In the genomic region with DNA sequence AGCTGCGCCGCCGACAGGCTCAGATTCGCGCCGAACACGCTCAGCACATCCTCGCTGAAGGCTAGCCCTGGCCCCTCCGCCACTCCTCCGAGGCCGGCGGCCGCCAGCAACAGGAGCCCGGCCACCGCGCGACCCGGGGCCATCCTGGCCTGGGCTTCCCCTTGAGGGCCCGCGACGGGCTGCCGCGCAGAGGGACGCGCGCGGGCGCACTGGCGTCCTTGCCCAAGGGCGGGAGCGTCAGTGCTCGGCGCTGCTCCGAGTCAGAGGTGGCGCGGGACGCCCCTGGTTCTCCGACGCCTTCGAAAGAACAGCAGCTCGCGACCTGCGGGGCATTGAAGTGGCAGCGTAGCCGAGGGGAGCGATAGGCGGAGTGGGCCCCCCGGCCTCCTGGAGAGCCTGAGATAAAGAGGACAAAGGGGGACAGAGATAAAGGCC, we compare ENCODE assay signal across 8 cellular contexts. TPM values are rescaled to one million over a fixed set of nuclear protein-coding genes. Genes with fewer than 3 reads are reported as not detected.
DNase-seq lines count a peak whose midpoint lies in the region; ATAC-seq lines count a peak whose summit lies in the region.

No MANE protein-coding gene starts in this region.

- CTCF ChIA-PET in activated CD4-positive, alpha-beta memory T cell treated with anti-CD3 and anti-CD28 coated beads, Interleukin-2, amount 10 ng/mL, durations not matched to agents 7 days and 5 days (lab: Charles Lee), result interaction anchor here (0.7 to 2.3 kb wide), 12 partner anchors 8 to 755 kb away, joined by 3 to 39 read pairs (median 4); partner anchors contain the start of genes BDH2, CISD2, MANBA and UBE2D3

- peak overlapping the region; percentile 92 for H3K27ac Mint-ChIP-seq in activated CD4-positive, alpha-beta memory T cell treated with anti-CD3 and anti-CD28 coated beads, Interleukin-2, amount 10 ng/mL, durations not matched to agents 7 days and 5 days
- peak overlapping the region; percentile 91 to 92 for H3K27ac Mint-ChIP-seq in effector memory CD8-positive, alpha-beta T cell

- POLR2A ChIA-PET in activated CD4-positive, alpha-beta memory T cell treated with anti-CD3 and anti-CD28 coated beads, Interleukin-2, amount 10 ng/mL, durations not matched to agents 7 days and 5 days (lab: Charles Lee), result interaction anchor here (0.6 to 3.6 kb wide), 31 partner anchors 8 to 1325 kb away, joined by 3 to 39 read pairs (median 5); partner anchors contain the start of genes BDH2, CISD2, NFKB1 and PPP3CA

- H3K27me3 Mint-ChIP-seq in activated CD4-positive, alpha-beta memory T cell treated with anti-CD3 and anti-CD28 coated beads, Interleukin-2, amount 10 ng/mL, durations not matched to agents 7 days and 5 days, result peaks cover 5% of the 10 kb centered on the region
- no peaks in the 10 kb centered on the region for H3K27me3 Mint-ChIP-seq in effector memory CD8-positive, alpha-beta T cell

- peak; percentile 37 for ATAC-seq in HG02623 (IDR thresholded peaks at IDR 0.05; ENCODE audit: unreplicated experiment)
- ATAC-seq in effector memory CD8-positive, alpha-beta T cell (replicated peaks), result peak; percentile 63

- H3K4me3 Mint-ChIP-seq in activated CD4-positive, alpha-beta memory T cell treated with anti-CD3 and anti-CD28 coated beads, Interleukin-2, amount 10 ng/mL, durations not matched to agents 7 days and 5 days, result peak overlapping the region; percentile 78
- peak overlapping the region; percentile 82 to 90 for H3K4me3 Mint-ChIP-seq in effector memory CD8-positive, alpha-beta T cell

- H3K36me3 Mint-ChIP-seq in activated CD4-positive, alpha-beta memory T cell treated with anti-CD3 and anti-CD28 coated beads, Interleukin-2, amount 10 ng/mL, durations not matched to agents 7 days and 5 days (ENCODE audit: low read depth), result peaks cover 29% of the 10 kb centered on the region
- H3K36me3 Mint-ChIP-seq in effector memory CD8-positive, alpha-beta T cell (ENCODE audit: insufficient read depth), result peaks cover 12% of the 10 kb centered on the region

- DNase-seq in NCI-H2196 (lab: John Stamatoyannopoulos, UW; ENCODE audit: unreplicated experiment), result peak; percentile 25
- DNase-seq in NCI-H2196 treated with DMSO at 0.1 percent for 48 hours (lab: John Stamatoyannopoulos, UW; ENCODE audit: unreplicated experiment), result no peak
- peak; percentile 60 for DNase-seq in NCI-H1092 treated with DMSO at 0.1 percent for 48 hours (lab: John Stamatoyannopoulos, UW)
- DNase-seq in activated CD4-positive, alpha-beta memory T cell treated with anti-CD3 and anti-CD28 coated beads, Interleukin-2, amount 10 ng/mL, durations not matched to agents 7 days and 5 days, result peak; percentile 78
- DNase-seq in effector memory CD8-positive, alpha-beta T cell, result peak; percentile 63 to 69 (median 68)
- DNase-seq in midbrain (lab: John Stamatoyannopoulos, UW), result peak; percentile 49
- peak; percentile 14 to 44 for DNase-seq in stimulated activated CD8-positive, alpha-beta memory T cell treated with anti-CD3 and anti-CD28 coated beads, Interleukin-4, amount 100 ng/mL, for 1 hour (ENCODE audit: low read depth in 2 of 2, low spot score in 1 of 2)

- no peaks in the 10 kb centered on the region for H3K9me3 Mint-ChIP-seq in activated CD4-positive, alpha-beta memory T cell treated with anti-CD3 and anti-CD28 coated beads, Interleukin-2, amount 10 ng/mL, durations not matched to agents 7 days and 5 days
- no peaks in the 10 kb centered on the region for H3K9me3 Mint-ChIP-seq in effector memory CD8-positive, alpha-beta T cell

- H3K4me1 Mint-ChIP-seq in activated CD4-positive, alpha-beta memory T cell treated with anti-CD3 and anti-CD28 coated beads, Interleukin-2, amount 10 ng/mL, durations not matched to agents 7 days and 5 days, result peaks cover 49% of the 10 kb centered on the region
- peaks cover 27 to 37% of the 10 kb centered on the region in 2 donors for H3K4me1 Mint-ChIP-seq in effector memory CD8-positive, alpha-beta T cell (ENCODE audit: low read depth in 2 of 2)

RNA-seq across cellular contexts. Expression of gene SLC39A8, which starts 0.7 kb away (rescaled TPM):
- 100 to 1,000 TPM; 101 to 103 TPM for total RNA-seq in activated CD4-positive, alpha-beta memory T cell treated with anti-CD3 and anti-CD28 coated beads, Interleukin-2, amount 10 ng/mL, durations not matched to agents 7 days and 5 days
